In genomic region chr2:111897630-111897923, GRCh38 we compare ENCODE assay signal across 8 cellular contexts. TPM values are rescaled to one million over a fixed set of nuclear protein-coding genes. Genes with fewer than 3 reads are reported as not detected.
DNase-seq lines count a peak whose midpoint lies in the region; ATAC-seq and TF ChIP-seq lines count a peak whose summit lies in the region.

No MANE protein-coding gene starts in this region.

- H3K27ac ChIP-seq in thyroid gland, result peak overlapping the region; percentile 53 to 89 (median 88)

- TF ChIP-seq POLR2A in thyroid gland (IDR thresholded peaks at IDR 0.05), result no peak

- intact Hi-C loops in activated CD4-positive, alpha-beta T cell treated with anti-CD3 and anti-CD28 coated beads, Interleukin-2, amount 10 ng/mL, durations not matched to agents 24 days and 14 days (cut with micrococcal nuclease), result no loop called here
- intact Hi-C loops in activated T-helper 1 cell treated with anti-CD3 and anti-CD28 coated beads, Interleukin-12 subunit alpha, Interleukin-12 subunit beta, Interleukin-2, Interleukin-4 antibody, amounts not matched to agents 30 ng/mL and 10 ng/mL and 1 ng/mL, durations not matched to agents 14 hours and 24 hours and 36 hours (cut with micrococcal nuclease), result no loop called here
- intact Hi-C loops in thyroid gland (cut with DNase I), result no loop called here

- DNase-seq in activated CD4-positive, alpha-beta T cell treated with anti-CD3 and anti-CD28 coated beads, Interleukin-2, amount 10 ng/mL, durations not matched to agents 24 days and 14 days, result no peak
- DNase-seq in activated CD4-positive, alpha-beta T cell treated with anti-CD3 and anti-CD28 coated beads for 48 hours, result no peak
- no peak for DNase-seq in activated T-helper 1 cell treated with anti-CD3 and anti-CD28 coated beads, Interleukin-12 subunit alpha, Interleukin-12 subunit beta, Interleukin-2, Interleukin-4 antibody, amounts not matched to agents 30 ng/mL and 10 ng/mL and 1 ng/mL, durations not matched to agents 14 hours and 24 hours and 36 hours (ENCODE audit: low spot score)
- DNase-seq in kidney epithelial cell (ENCODE audit: low read depth), result no peak
- no peak for DNase-seq in thyroid gland
- no peak for DNase-seq in H4 (ENCODE audit: low spot score)
- no peak for DNase-seq in NCI-H774 (lab: John Stamatoyannopoulos, UW)

- H3K36me3 ChIP-seq in kidney epithelial cell (ENCODE audit: control insufficient read depth, insufficient read depth, low read length) (no peaks in the 10 kb centered on the region), thyroid gland (no peaks in the 10 kb centered on the region)

- H3K36me3 Mint-ChIP-seq in activated CD4-positive, alpha-beta T cell treated with anti-CD3 and anti-CD28 coated beads, Interleukin-2, amount 10 ng/mL, durations not matched to agents 24 days and 14 days (ENCODE audit: low read depth), result no peaks in the 10 kb centered on the region
- no peaks in the 10 kb centered on the region for H3K36me3 Mint-ChIP-seq in activated T-helper 1 cell treated with anti-CD3 and anti-CD28 coated beads, Interleukin-12 subunit alpha, Interleukin-12 subunit beta, Interleukin-2, Interleukin-4 antibody, amounts not matched to agents 30 ng/mL and 10 ng/mL and 1 ng/mL, durations not matched to agents 14 hours and 24 hours and 36 hours (ENCODE audit: low read depth)

- peaks cover 14% of the 10 kb centered on the region for H3K4me1 Mint-ChIP-seq in activated CD4-positive, alpha-beta T cell treated with anti-CD3 and anti-CD28 coated beads, Interleukin-2, amount 10 ng/mL, durations not matched to agents 24 days and 14 days
- H3K4me1 Mint-ChIP-seq in activated T-helper 1 cell treated with anti-CD3 and anti-CD28 coated beads, Interleukin-12 subunit alpha, Interleukin-12 subunit beta, Interleukin-2, Interleukin-4 antibody, amounts not matched to agents 30 ng/mL and 10 ng/mL and 1 ng/mL, durations not matched to agents 14 hours and 24 hours and 36 hours (ENCODE audit: low read depth), result peaks cover 17% of the 10 kb centered on the region

- no peak overlapping the region for H3K27ac Mint-ChIP-seq in activated CD4-positive, alpha-beta T cell treated with anti-CD3 and anti-CD28 coated beads, Interleukin-2, amount 10 ng/mL, durations not matched to agents 24 days and 14 days
- no peak overlapping the region for H3K27ac Mint-ChIP-seq in activated T-helper 1 cell treated with anti-CD3 and anti-CD28 coated beads, Interleukin-12 subunit alpha, Interleukin-12 subunit beta, Interleukin-2, Interleukin-4 antibody, amounts not matched to agents 30 ng/mL and 10 ng/mL and 1 ng/mL, durations not matched to agents 14 hours and 24 hours and 36 hours

- H3K9me3 ChIP-seq in thyroid gland, result no peaks in the 10 kb centered on the region

- H3K9me3 Mint-ChIP-seq in activated CD4-positive, alpha-beta T cell treated with anti-CD3 and anti-CD28 coated beads, Interleukin-2, amount 10 ng/mL, durations not matched to agents 24 days and 14 days, result no peaks in the 10 kb centered on the region
- H3K9me3 Mint-ChIP-seq in activated T-helper 1 cell treated with anti-CD3 and anti-CD28 coated beads, Interleukin-12 subunit alpha, Interleukin-12 subunit beta, Interleukin-2, Interleukin-4 antibody, amounts not matched to agents 30 ng/mL and 10 ng/mL and 1 ng/mL, durations not matched to agents 14 hours and 24 hours and 36 hours, result no peaks in the 10 kb centered on the region

- no peaks in the 10 kb centered on the region for H3K27me3 ChIP-seq in kidney epithelial cell (ENCODE audit: control insufficient read depth, insufficient read depth, low read length)
- H3K27me3 ChIP-seq in thyroid gland, result no peaks in the 10 kb centered on the region

- peak overlapping the region; percentile 60 for H3K4me3 ChIP-seq in kidney epithelial cell (ENCODE audit: low read depth, low read length)
- H3K4me3 ChIP-seq in thyroid gland (replicated peaks in 1 of 3), result peak overlapping the region; percentile 6 to 89 (median 42)

- no peak for ATAC-seq in GM18858 (IDR thresholded peaks at IDR 0.05; ENCODE audit: unreplicated experiment)

- TF ChIP-seq CTCF in kidney epithelial cell (IDR thresholded peaks at IDR 0.05; ENCODE audit: insufficient read depth, low read length, poor library complexity, severe bottlenecking) (no peak), thyroid gland (IDR thresholded peaks at IDR 0.05) (no peak)

- peaks cover 0 to 7% of the 10 kb centered on the region in 2 donors for H3K4me1 ChIP-seq in thyroid gland

- 5 to 6% methylated on average over 7 of the region's 7 CpGs for WGBS in thyroid gland, 2 donors

- peaks cover 47% of the 10 kb centered on the region for H3K27me3 Mint-ChIP-seq in activated CD4-positive, alpha-beta T cell treated with anti-CD3 and anti-CD28 coated beads, Interleukin-2, amount 10 ng/mL, durations not matched to agents 24 days and 14 days
- peaks cover 36% of the 10 kb centered on the region for H3K27me3 Mint-ChIP-seq in activated T-helper 1 cell treated with anti-CD3 and anti-CD28 coated beads, Interleukin-12 subunit alpha, Interleukin-12 subunit beta, Interleukin-2, Interleukin-4 antibody, amounts not matched to agents 30 ng/mL and 10 ng/mL and 1 ng/mL, durations not matched to agents 14 hours and 24 hours and 36 hours (ENCODE audit: insufficient read depth)

- peak overlapping the region; percentile 81 for H3K4me3 Mint-ChIP-seq in activated CD4-positive, alpha-beta T cell treated with anti-CD3 and anti-CD28 coated beads, Interleukin-2, amount 10 ng/mL, durations not matched to agents 24 days and 14 days
- H3K4me3 Mint-ChIP-seq in activated T-helper 1 cell treated with anti-CD3 and anti-CD28 coated beads, Interleukin-12 subunit alpha, Interleukin-12 subunit beta, Interleukin-2, Interleukin-4 antibody, amounts not matched to agents 30 ng/mL and 10 ng/mL and 1 ng/mL, durations not matched to agents 14 hours and 24 hours and 36 hours, result peak overlapping the region; percentile 80

RNA-seq across cellular contexts. Expression of gene MERTK, which starts 0.8 kb away (rescaled TPM):
- 0.57 and 0.63 TPM in 2 replicates for total RNA-seq in activated CD4-positive, alpha-beta T cell treated with anti-CD3 and anti-CD28 coated beads, Interleukin-2, amount 10 ng/mL, durations not matched to agents 24 days and 14 days
- 1.3 and 1.9 TPM in 2 replicates for total RNA-seq in activated T-helper 1 cell treated with anti-CD3 and anti-CD28 coated beads, Interleukin-12 subunit alpha, Interleukin-12 subunit beta, Interleukin-2, Interleukin-4 antibody, amounts not matched to agents 30 ng/mL and 10 ng/mL and 1 ng/mL, durations not matched to agents 14 hours and 24 hours and 36 hours
- total RNA-seq in kidney epithelial cell (2.7 and 4.1 TPM in 2 replicates), thyroid gland (10 to 100 TPM; 23.5 to 36.7 (median 32.9) TPM)
- total RNA-seq in H4 (2014; rRNA removed; shearing (Covaris generic)), result 0.25 and 0.62 TPM in 2 replicates

RNA-seq across cellular contexts. Expression of gene ANAPC1, which starts 13.6 kb away (rescaled TPM):
- total RNA-seq in activated CD4-positive, alpha-beta T cell treated with anti-CD3 and anti-CD28 coated beads, Interleukin-2, amount 10 ng/mL, durations not matched to agents 24 days and 14 days, result 129 and 133 TPM in 2 replicates
- total RNA-seq in activated T-helper 1 cell treated with anti-CD3 and anti-CD28 coated beads, Interleukin-12 subunit alpha, Interleukin-12 subunit beta, Interleukin-2, Interleukin-4 antibody, amounts not matched to agents 30 ng/mL and 10 ng/mL and 1 ng/mL, durations not matched to agents 14 hours and 24 hours and 36 hours, result 120 and 126 TPM in 2 replicates
- 46.3 and 47.6 TPM in 2 replicates for total RNA-seq in kidney epithelial cell
- 10 to 100 TPM; 40.6 to 62.6 (median 55.1) TPM for total RNA-seq in thyroid gland
- total RNA-seq in H4 (2014; rRNA removed; shearing (Covaris generic)), result 36.4 and 44.8 TPM in 2 replicates
